12 cellular contexts compared by ENCODE assay signal in genomic region chr13:30415430-30416030, GRCh38. TPM values are rescaled to one million over a fixed set of nuclear protein-coding genes. Genes with fewer than 3 reads are reported as not detected.
A peak's percentile ranks its signal among the peaks of the same experiment; 100 is the strongest.
DNase-seq lines count a peak whose midpoint lies in the region; ATAC-seq and TF ChIP-seq lines count a peak whose summit lies in the region.
"Had no signal": no experiment of that assay in that cellular context is flagged by ENCODE, and none has a peak within 500 bp of the region (broad histone marks: within the 10 kb centered on the region; RNA-seq: fewer than 3 reads in every experiment).

No MANE protein-coding gene starts in this region.

- TF ChIP-seq CTCF in mucosa of descending colon (IDR thresholded peaks at IDR 0.05): no peak
- TF ChIP-seq CTCF in H9 (conservative IDR thresholded peaks at IDR 0.05): no peak

- no peaks in the 10 kb centered on the region for H3K4me1 ChIP-seq in mucosa of descending colon (ENCODE audit: low read depth)
- H3K4me1 ChIP-seq in H9 (ENCODE audit: insufficient read depth, low read length): 0 out of 2 replicates have a peak, but pooled peaks cover 1% of the 10 kb centered on the region

- H2AFZ ChIP-seq in H9 (ENCODE audit: low read length): no peak overlapping the region

- peak; percentile 84 for ATAC-seq in GM18870 (IDR thresholded peaks at IDR 0.05; ENCODE audit: unreplicated experiment)
- ATAC-seq in HG02588 (IDR thresholded peaks at IDR 0.05; ENCODE audit: unreplicated experiment): peak; percentile 75
- peak; percentile 81 for ATAC-seq in HG03565 (IDR thresholded peaks at IDR 0.05; ENCODE audit: unreplicated experiment)
- ATAC-seq in mucosa of descending colon: peak; percentile 34
- ATAC-seq: activated CD8-positive, alpha-beta T cell treated with anti-CD3 and anti-CD28 coated beads for 36 hours; naive thymus-derived CD4-positive, alpha-beta T cell had no signal

- H3K23me2 ChIP-seq in H9 (ENCODE audit: insufficient read length, low read depth, low read length, poor library complexity, severe bottlenecking): no peaks in the 10 kb centered on the region

- no peak overlapping the region for H2BK12ac ChIP-seq in H9 (ENCODE audit: insufficient read length, low read depth, low read length)

- no peak overlapping the region for H3K4me3 Mint-ChIP-seq in H9
- H3K4me3 Mint-ChIP-seq: activated CD8-positive, alpha-beta T cell treated with anti-CD3 and anti-CD28 coated beads for 36 hours had no signal

- H3K36me3 Mint-ChIP-seq in H9 (ENCODE audit: insufficient read depth in 1 of 3, low read depth in 3 of 3): no peaks in the 10 kb centered on the region

- H3K27me3 Mint-ChIP-seq in H9 (ENCODE audit: low read depth): peaks cover 13% of the 10 kb centered on the region
- H3K27me3 Mint-ChIP-seq: activated CD8-positive, alpha-beta T cell treated with anti-CD3 and anti-CD28 coated beads for 36 hours; naive thymus-derived CD4-positive, alpha-beta T cell had no signal

- H3K4me2 ChIP-seq in H9 (ENCODE audit: insufficient read depth, insufficient read length, low read length): no peak overlapping the region

- no peak overlapping the region for H3K4ac ChIP-seq in H9 (ENCODE audit: low read depth, low read length)

- H3K9me3 ChIP-seq in mucosa of descending colon: no peaks in the 10 kb centered on the region
- no peaks in the 10 kb centered on the region for H3K9me3 ChIP-seq in H9 (ENCODE audit: control insufficient read depth, low read depth, low read length)
- H3K9me3 ChIP-seq: upper lobe of left lung had no signal

- no peak overlapping the region for H3T11ph ChIP-seq in H9 (ENCODE audit: low read length)

- no peaks in the 10 kb centered on the region for H4K20me1 ChIP-seq in H9 (ENCODE audit: control insufficient read depth, insufficient read depth, insufficient read length)

- H3K4me1 Mint-ChIP-seq in H9: peaks cover 1% of the 10 kb centered on the region in 2 experiments

- no peak overlapping the region for H3K27ac ChIP-seq in H9 (ENCODE audit: insufficient read length, low read depth, low read length)
- H3K27ac ChIP-seq: brain microvascular endothelial cell, upper lobe of left lung had no signal

- H2BK120ac ChIP-seq in H9 (ENCODE audit: low read depth, low read length, poor library complexity, severe bottlenecking): no peak overlapping the region

- no peak overlapping the region for H3K18ac ChIP-seq in H9 (ENCODE audit: insufficient read length, low read depth, low read length)

- H3K27ac Mint-ChIP-seq in H9: no peak overlapping the region
- H3K27ac Mint-ChIP-seq: activated CD8-positive, alpha-beta T cell treated with anti-CD3 and anti-CD28 coated beads for 36 hours had no signal

- no peak overlapping the region for H3K23ac ChIP-seq in H9 (ENCODE audit: insufficient read length, low read depth, low read length)

- DNase-seq in mucosa of descending colon (no peak), H9 (no peak), MV-4-11 (lab: John Stamatoyannopoulos, UW) (no peak)
- DNase-seq in activated CD4-positive, alpha-beta T cell treated with anti-CD3 and anti-CD28 coated beads for 4 hours: no peak
- DNase-seq: activated CD8-positive, alpha-beta T cell treated with anti-CD3 and anti-CD28 coated beads for 36 hours; brain microvascular endothelial cell; NCI-H82; upper lobe of left lung had no signal

- H3K79me2 ChIP-seq in H9 (ENCODE audit: insufficient read depth, low read length): no peaks in the 10 kb centered on the region

- WGBS in H9 (ENCODE audit: extremely low coverage, insufficient read length, low lambda C conversion rate): no CpG with 5 or more reads among the region's 3 CpGs

- H4K8ac ChIP-seq in H9 (replicated peaks; ENCODE audit: insufficient read length, low read depth, low read length): no peak overlapping the region

- no peak overlapping the region for H2BK15ac ChIP-seq in H9 (ENCODE audit: low read depth, low read length)

- H4K91ac ChIP-seq in H9 (ENCODE audit: insufficient read length, low read depth, low read length): no peak overlapping the region

- no peak overlapping the region for H2AK5ac ChIP-seq in H9 (ENCODE audit: insufficient read length, low read length)

- H3K14ac ChIP-seq in H9 (ENCODE audit: insufficient read depth, low read length): no peak overlapping the region

- no peak overlapping the region for H3K56ac ChIP-seq in H9 (ENCODE audit: insufficient read length, low read depth, low read length)

- H4K5ac ChIP-seq in H9 (ENCODE audit: insufficient read length, low read depth, low read length): no peak overlapping the region

- H2BK20ac ChIP-seq in H9 (ENCODE audit: low read depth, low read length, poor library complexity, severe bottlenecking): no peak overlapping the region

- no peaks in the 10 kb centered on the region for H3K79me1 ChIP-seq in H9 (ENCODE audit: insufficient read depth, low read depth, low read length, poor library complexity, severe bottlenecking)

- H3K9me3 Mint-ChIP-seq in H9: no peaks in the 10 kb centered on the region
- H3K9me3 Mint-ChIP-seq: activated CD8-positive, alpha-beta T cell treated with anti-CD3 and anti-CD28 coated beads for 36 hours; naive thymus-derived CD4-positive, alpha-beta T cell had no signal

- H3K36me3 ChIP-seq in mucosa of descending colon (ENCODE audit: low read depth): no peaks in the 10 kb centered on the region
- H3K36me3 ChIP-seq: brain microvascular endothelial cell, upper lobe of left lung had no signal

- no peaks in the 10 kb centered on the region for H3K27me3 ChIP-seq in H9 (ENCODE audit: insufficient read depth, low read length)
- H3K27me3 ChIP-seq: brain microvascular endothelial cell, upper lobe of left lung had no signal

- no peak overlapping the region for H3K9ac ChIP-seq in H9 (ENCODE audit: extremely low read depth, insufficient read length, low read length)

- intact Hi-C loops in mucosa of descending colon (cut with DNase I, micrococcal nuclease): no loop called here

- H2BK5ac ChIP-seq in H9 (ENCODE audit: insufficient read length, low read length): no peak overlapping the region

- H3K4me3 ChIP-seq in mucosa of descending colon: no peak overlapping the region
- H3K4me3 ChIP-seq: upper lobe of left lung had no signal

RNA-seq across cellular contexts. Expression of gene UBE2L5, which starts 6.8 kb away (rescaled TPM):
- total RNA-seq in mucosa of descending colon (not detected), H9 (2021) (0.20 TPM in 1 of 2 replicates, not detected in the other)
- total RNA-seq: activated CD8-positive, alpha-beta T cell treated with anti-CD3 and anti-CD28 coated beads for 36 hours; naive thymus-derived CD4-positive, alpha-beta T cell; upper lobe of left lung had no signal

RNA-seq across cellular contexts. Expression of gene HMGB1, which starts 50.2 kb away (rescaled TPM):
- 100 to 1,000 TPM; 178 to 303 (median 259) TPM for total RNA-seq in mucosa of descending colon
- total RNA-seq in H9 (2021): 682 and 688 TPM in 2 replicates

Comparison
In these comparisons a context has a peak if more than half of its experiments do, and no peak if none do; other contexts are left out.
1. ATAC-seq: peak in every context shown above with its lines; median percentile 84 in GM18870; 81 in HG03565; 75 in HG02588; 34 in mucosa of descending colon.